In genomic region chr2:69998761-69999160, GRCh38 we compare ENCODE assay signal across 17 cellular contexts.
"Had no signal": no experiment of that assay in that cellular context is flagged by ENCODE, and none has a peak within 500 bp of the region (broad histone marks: within the 10 kb centered on the region; RNA-seq: fewer than 3 reads in every experiment).

No MANE protein-coding gene starts in this region.

- ATAC-seq: lower lobe of right lung; stimulated activated memory B cell treated with anti-CD40 and anti-IgM and Interleukin-4, amounts not matched to agents 10 μg/mL and 1 μg/mL and 100 μg/mL, for 72 hours; T-cell had no signal

- FAIRE-seq: bronchial epithelial cell, islet of Langerhans had no signal

- H3K4me1 ChIP-seq: lower lobe of right lung, sigmoid colon, thyroid gland, uterus had no signal

- H3K4me3 ChIP-seq: lower lobe of right lung, sigmoid colon, thyroid gland had no signal

- DNase-seq: activated B cell treated with CpG ODN at 0.5 μM for 24 hours; activated CD4-positive, alpha-beta memory T cell treated with anti-CD3 and anti-CD28 coated beads for 36 hours; activated CD4-positive, alpha-beta T cell treated with anti-CD3 and anti-CD28 coated beads for 4 hours; cerebellar nuclear complex; cortex of kidney; effector CD8-positive, alpha-beta T cell; lower lobe of right lung; midbrain; nucleus accumbens; sigmoid colon; stimulated activated CD4-positive, alpha-beta T cell treated with anti-CD3 and anti-CD28 coated beads, Interleukin-4, amount 100 ng/mL, for 4 hours; T-cell; thyroid gland; uterus had no signal

- H3K27ac ChIP-seq: lower lobe of right lung, sigmoid colon, thyroid gland had no signal

- H3K36me3 ChIP-seq: thyroid gland, uterus had no signal

- H3K9me3 ChIP-seq: lower lobe of right lung, sigmoid colon, thyroid gland, uterus had no signal

- H3K27me3 ChIP-seq: sigmoid colon, thyroid gland, uterus had no signal
